8 cellular contexts compared by ENCODE assay signal in genomic region chr1:27630859-27631491, GRCh38. TPM values are rescaled to one million over a fixed set of nuclear protein-coding genes. Genes with fewer than 3 reads are reported as not detected.
DNase-seq lines count a peak whose midpoint lies in the region; ATAC-seq and TF ChIP-seq lines count a peak whose summit lies in the region.
"Had no signal": no experiment of that assay in that cellular context is flagged by ENCODE, and none has a peak within 500 bp of the region (broad histone marks: within the 10 kb centered on the region; RNA-seq: fewer than 3 reads in every experiment).

No MANE protein-coding gene starts in this region.

- H3K4me2 ChIP-seq in OCI-LY7 (ENCODE audit: low read length) = peak overlapping the region; percentile 67

- peak overlapping the region; percentile 81 for H2AFZ ChIP-seq in OCI-LY7 (ENCODE audit: low read length)

- CTCF ChIA-PET in OCI-LY7 (lab: Charles Lee; ENCODE audit: unreplicated experiment) = no interaction called here

- H3K27me3 ChIP-seq in thyroid gland = peaks cover 6% of the 10 kb centered on the region

- no peaks in the 10 kb centered on the region for H3K36me3 ChIP-seq in OCI-LY7 (ENCODE audit: insufficient read depth, low read length)
- H3K36me3 ChIP-seq in thyroid gland = no peaks in the 10 kb centered on the region
- H3K36me3 ChIP-seq: cardiac muscle cell had no signal

- H3K9me2 ChIP-seq in OCI-LY7 (ENCODE audit: insufficient read depth, low read length) = no peaks in the 10 kb centered on the region

- intact Hi-C loops in OCI-LY7 (cut with micrococcal nuclease; ENCODE audit: unreplicated experiment) = loop anchor here (1.0 to 2.0 kb wide), 2 partner anchors 22 to 32 kb away; no protein-coding TSS in a partner anchor
- intact Hi-C loops in left ventricle myocardium superior (cut with micrococcal nuclease) = no loop called here
- intact Hi-C loops in thyroid gland (cut with DNase I) = no loop called here

- TF ChIP-seq POLR2A in thyroid gland (IDR thresholded peaks at IDR 0.05) = no peak

- no peaks in the 10 kb centered on the region for H4K20me1 ChIP-seq in OCI-LY7 (ENCODE audit: insufficient read depth, low read length)

- no TSS peak for BruUV-seq in OCI-LY7 (replicated peaks; lab: Mats Ljungman, UMichigan)

- WGBS in thyroid gland, 2 donors = 45 to 62% methylated on average over 5 of the region's 5 CpGs

- H3K27ac ChIP-seq in OCI-LY7 (ENCODE audit: low read depth, low read length, poor library complexity, severe bottlenecking) (peak overlapping the region; percentile 51), thyroid gland (peak overlapping the region; percentile 50 to 81 (median 75))
- H3K27ac ChIP-seq: cardiac muscle cell had no signal

- peak; percentile 24 for ATAC-seq in GM21423 (IDR thresholded peaks at IDR 0.05; ENCODE audit: unreplicated experiment)
- peak; percentile 66 for ATAC-seq in left ventricle myocardium superior
- ATAC-seq in GM19395 (IDR thresholded peaks at IDR 0.05; ENCODE audit: unreplicated experiment) = no peak

- POLR2A ChIA-PET in OCI-LY7 (lab: Charles Lee) = interaction anchor here (0.6 to 1.2 kb wide), 2 partner anchors 41 to 235 kb away, joined by 4 read pairs; no protein-coding TSS in a partner anchor

- H3K79me2 ChIP-seq in OCI-LY7 (ENCODE audit: insufficient read depth, low read depth, low read length) = no peaks in the 10 kb centered on the region

- H3K4me3 ChIP-seq in OCI-LY7 (ENCODE audit: low read depth, low read length, poor library complexity, severe bottlenecking) (peak overlapping the region; percentile 23), thyroid gland (replicated peaks in 1 of 3) (no peak overlapping the region)
- H3K4me3 ChIP-seq: cardiac muscle cell had no signal

- no peak for DNase-seq in OCI-LY7 (ENCODE audit: low spot score)
- peak; percentile 58 for DNase-seq in left ventricle myocardium superior
- DNase-seq in thyroid gland = peak; percentile 23 to 33
- no peak for DNase-seq in activated naive CD4-positive, alpha-beta T cell treated with anti-CD3 and anti-CD28 coated beads, Interleukin-2, amount 50 U/mL, for 16 hours
- DNase-seq in NCI-H1105 treated with DMSO at 0.1 percent for 48 hours (lab: John Stamatoyannopoulos, UW) = no peak

- H3K9me3 ChIP-seq in OCI-LY7 (ENCODE audit: low read length) = no peaks in the 10 kb centered on the region
- H3K9me3 ChIP-seq in thyroid gland = no peaks in the 10 kb centered on the region

- TF ChIP-seq CTCF in OCI-LY7 (conservative IDR thresholded peaks at IDR 0.05; ENCODE audit: low read length) (no peak), thyroid gland (IDR thresholded peaks at IDR 0.05) (no peak)

- peaks cover 74% of the 10 kb centered on the region for H3K4me1 ChIP-seq in OCI-LY7 (ENCODE audit: insufficient read depth, low read length, poor library complexity, severe bottlenecking)
- H3K4me1 ChIP-seq in thyroid gland = peaks cover 29 to 60% of the 10 kb centered on the region in 2 donors

RNA-seq across cellular contexts. Expression of gene FGR, which starts 4.0 kb away (rescaled TPM):
- 2.2 and 4.1 TPM in 2 replicates for total RNA-seq in OCI-LY7 (2014; rRNA removed; shearing (Covaris generic))
- total RNA-seq in OCI-LY7 (2022) (0.98 and 1.2 TPM in 2 replicates), left ventricle myocardium superior (4.7 TPM), thyroid gland (1 to 10 TPM; 4.6 to 7.1 (median 6.4) TPM)
- total RNA-seq: cardiac muscle cell had no signal

RNA-seq across cellular contexts. Expression of gene AHDC1, which starts 27.0 kb away (rescaled TPM):
- total RNA-seq in OCI-LY7 (2014; rRNA removed; shearing (Covaris generic)) = 5.5 and 6.5 TPM in 2 replicates
- total RNA-seq in OCI-LY7 (2022) (8.4 and 13.8 TPM in 2 replicates), left ventricle myocardium superior (42.8 TPM), thyroid gland (10 to 100 TPM; 25.5 to 91.4 (median 47.8) TPM)

RNA-seq across cellular contexts. Expression of gene IFI6, which starts 41.0 kb away (rescaled TPM):
- 7.7 and 9.5 TPM in 2 replicates for total RNA-seq in OCI-LY7 (2014; rRNA removed; shearing (Covaris generic))
- total RNA-seq in OCI-LY7 (2022) (6.0 and 6.8 TPM in 2 replicates), left ventricle myocardium superior (34.5 TPM), thyroid gland (100 to 1,000 TPM; 120 to 174 (median 150) TPM)

Comparison
In these comparisons a context has a peak if more than half of its experiments do, and no peak if none do; other contexts are left out.
1. DNase-seq: peak in left ventricle myocardium superior (single experiment) and thyroid gland (2 of 2); none in OCI-LY7 (single experiment), activated naive CD4-positive, alpha-beta T cell treated with anti-CD3 and anti-CD28 coated beads, Interleukin-2, amount 50 U/mL, for 16 hours (single experiment) and NCI-H1105 treated with DMSO at 0.1 percent for 48 hours (single experiment).